Comparison of ENCODE assay signal across 8 cellular contexts in genomic region chr22:37021710-37022482, GRCh38. TPM values are rescaled to one million over a fixed set of nuclear protein-coding genes. Genes with fewer than 3 reads are reported as not detected.
DNase-seq lines count a peak whose midpoint lies in the region; ATAC-seq, FAIRE-seq and TF ChIP-seq lines count a peak whose summit lies in the region.

No MANE protein-coding gene starts in this region.

- POLR2A ChIA-PET in AG04449 (lab: Yijun Ruan, JAX): no interaction called here

- peaks cover 29% of the 10 kb centered on the region for H3K4me1 Mint-ChIP-seq in stimulated activated memory B cell treated with anti-CD40 and anti-IgM and Interleukin-4, amounts not matched to agents 10 μg/mL and 1 μg/mL and 100 μg/mL, for 72 hours

- peaks cover 8% of the 10 kb centered on the region for H3K36me3 Mint-ChIP-seq in stimulated activated memory B cell treated with anti-CD40 and anti-IgM and Interleukin-4, amounts not matched to agents 10 μg/mL and 1 μg/mL and 100 μg/mL, for 72 hours

- peak overlapping the region; percentile 33 for H3K4me3 Mint-ChIP-seq in stimulated activated memory B cell treated with anti-CD40 and anti-IgM and Interleukin-4, amounts not matched to agents 10 μg/mL and 1 μg/mL and 100 μg/mL, for 72 hours

- H3K4me3 ChIP-seq in AG04449 (ENCODE audit: low read depth, low read length): no peak overlapping the region
- H3K4me3 ChIP-seq in H7 (ENCODE audit: insufficient read depth, low read depth, low read length): no peak overlapping the region
- no peak overlapping the region for H3K4me3 ChIP-seq in WI38 (ENCODE audit: low read depth, low read length)
- no peak overlapping the region for H3K4me3 ChIP-seq in bronchial epithelial cell (ENCODE audit: low read depth, low read length)

- no peak overlapping the region for H3K27ac Mint-ChIP-seq in stimulated activated memory B cell treated with anti-CD40 and anti-IgM and Interleukin-4, amounts not matched to agents 10 μg/mL and 1 μg/mL and 100 μg/mL, for 72 hours

- H3K27me3 ChIP-seq in H7 (ENCODE audit: control insufficient read depth, insufficient read depth, low read length) (no peaks in the 10 kb centered on the region), bronchial epithelial cell (ENCODE audit: control insufficient read depth, insufficient read depth, low read length) (no peaks in the 10 kb centered on the region)

- peak; percentile 28 for FAIRE-seq in bronchial epithelial cell (lab: Jason Lieb, UNC)

- TF ChIP-seq CTCF in AG04449 (IDR thresholded peaks at IDR 0.05; ENCODE audit: insufficient read depth, low read length, missing control alignments) (peak; percentile 69), WI38 (IDR thresholded peaks at IDR 0.05; ENCODE audit: low read depth, low read length) (peak; percentile 82), bronchial epithelial cell (IDR thresholded peaks at IDR 0.05; ENCODE audit: insufficient read depth, low read length, severe bottlenecking) (peak; percentile 93)

- no peak for DNase-seq in AG04449 (ENCODE audit: low read depth, low spot score)
- DNase-seq in H7: peak; percentile 88
- DNase-seq in bronchial epithelial cell (ENCODE audit: low read depth): peak; percentile 39
- peak; percentile 62 to 65 for DNase-seq in lung microvascular endothelial cell (ENCODE audit: low read depth in 2 of 2)

- no peaks in the 10 kb centered on the region for H3K27me3 Mint-ChIP-seq in stimulated activated memory B cell treated with anti-CD40 and anti-IgM and Interleukin-4, amounts not matched to agents 10 μg/mL and 1 μg/mL and 100 μg/mL, for 72 hours

- no peak for ATAC-seq in stimulated activated memory B cell treated with anti-CD40 and anti-IgM and Interleukin-4, amounts not matched to agents 10 μg/mL and 1 μg/mL and 100 μg/mL, for 72 hours
- ATAC-seq in GM19455 (IDR thresholded peaks at IDR 0.05; ENCODE audit: unreplicated experiment) (no peak), HG03354 (IDR thresholded peaks at IDR 0.05; ENCODE audit: poor library complexity, severe bottlenecking, unreplicated experiment) (no peak)

- CTCF ChIA-PET in AG04449 (lab: Yijun Ruan, JAX): interaction anchor here (0.7 to 6.0 kb wide), 15 partner anchors 9 to 178 kb away, joined by 3 to 65 read pairs (median 4); no protein-coding TSS in a partner anchor

- H3K36me3 ChIP-seq in H7 (replicated peaks; ENCODE audit: control insufficient read depth, insufficient read depth, low read length) (peaks cover 14% of the 10 kb centered on the region), bronchial epithelial cell (ENCODE audit: control insufficient read depth, insufficient read depth, low read length) (peaks cover 27% of the 10 kb centered on the region)

- no peaks in the 10 kb centered on the region for H3K9me3 Mint-ChIP-seq in stimulated activated memory B cell treated with anti-CD40 and anti-IgM and Interleukin-4, amounts not matched to agents 10 μg/mL and 1 μg/mL and 100 μg/mL, for 72 hours

RNA-seq across cellular contexts. Expression of gene MPST, which starts 2.4 kb away (rescaled TPM):
- total RNA-seq in H7 (2014; rRNA removed; shearing (Covaris generic)): 188 and 201 TPM in 2 replicates
- total RNA-seq in bronchial epithelial cell: 96.3 and 121 TPM in 2 replicates
- total RNA-seq in lung microvascular endothelial cell: 96.1 and 146 TPM in 2 replicates

RNA-seq across cellular contexts. Expression of gene TST, which starts 2.6 kb away (rescaled TPM):
- 39.9 and 45.7 TPM in 2 replicates for total RNA-seq in H7 (2014; rRNA removed; shearing (Covaris generic))
- total RNA-seq in bronchial epithelial cell: 45.8 and 102 TPM in 2 replicates
- 54.9 and 63.1 TPM in 2 replicates for total RNA-seq in lung microvascular endothelial cell

RNA-seq across cellular contexts. Expression of gene KCTD17, which starts 29.6 kb away (rescaled TPM):
- 29.5 and 31.1 TPM in 2 replicates for total RNA-seq in H7 (2014; rRNA removed; shearing (Covaris generic))
- total RNA-seq in bronchial epithelial cell (7.4 and 22.3 TPM in 2 replicates), lung microvascular endothelial cell (42.1 and 81.7 TPM in 2 replicates)
